Comparison of ENCODE assay signal across 13 cellular contexts in genomic region chr3:194872669-194872977, GRCh38.
DNase-seq lines count a peak whose midpoint lies in the region; ATAC-seq and TF ChIP-seq lines count a peak whose summit lies in the region.
"Had no signal": no experiment of that assay in that cellular context is flagged by ENCODE, and none has a peak within 500 bp of the region (broad histone marks: within the 10 kb centered on the region; RNA-seq: fewer than 3 reads in every experiment).

No MANE protein-coding gene starts in this region.

- H3K9me3 ChIP-seq in hepatocyte (ENCODE audit: low read depth) (no peaks in the 10 kb centered on the region), aorta (ENCODE audit: control insufficient read depth, low read length) (no peaks in the 10 kb centered on the region)
- H3K9me3 ChIP-seq: ascending aorta, uterus had no signal

- H3K9me3 Mint-ChIP-seq in type B pancreatic cell: no peaks in the 10 kb centered on the region
- H3K9me3 Mint-ChIP-seq: activated CD4-positive, alpha-beta T cell treated with anti-CD3 and anti-CD28 coated beads, Interleukin-2, amount 10 ng/mL, durations not matched to agents 7 days and 5 days; neural crest cell had no signal

- H3K27ac Mint-ChIP-seq in type B pancreatic cell: peak overlapping the region; percentile 93
- H3K27ac Mint-ChIP-seq: activated CD4-positive, alpha-beta T cell treated with anti-CD3 and anti-CD28 coated beads, Interleukin-2, amount 10 ng/mL, durations not matched to agents 7 days and 5 days had no signal

- H3K27ac ChIP-seq in VCaP (peak overlapping the region; percentile 92), hepatocyte (peak overlapping the region; percentile 88), aorta (ENCODE audit: low read depth in 1 of 2, low read length in 2 of 2) (no peak overlapping the region)
- H3K27ac ChIP-seq: ascending aorta had no signal

- H3K27me3 ChIP-seq in hepatocyte (no peaks in the 10 kb centered on the region), aorta (ENCODE audit: control insufficient read depth in 1 of 2, insufficient read depth in 2 of 2, low read length in 1 of 2) (no peaks in the 10 kb centered on the region)
- H3K27me3 ChIP-seq: ascending aorta, uterus had no signal

- 12% methylated on average over 2 of the region's 2 CpGs for WGBS in hepatocyte (ENCODE audit: low lambda C conversion rate, missing lambda C conversion rate)
- 47 to 70% methylated on average over 2 of the region's 2 CpGs for WGBS in aorta, 2 donors

- H3K4me1 Mint-ChIP-seq in type B pancreatic cell (ENCODE audit: unreplicated experiment): peaks cover 26% of the 10 kb centered on the region
- H3K4me1 Mint-ChIP-seq: activated CD4-positive, alpha-beta T cell treated with anti-CD3 and anti-CD28 coated beads, Interleukin-2, amount 10 ng/mL, durations not matched to agents 7 days and 5 days had no signal

- ATAC-seq in aorta (ENCODE audit: low FRiP score) (no peak), HG02610 (IDR thresholded peaks at IDR 0.05; ENCODE audit: unreplicated experiment) (no peak)

- no peaks in the 10 kb centered on the region for H3K79me2 ChIP-seq in hepatocyte

- no peak overlapping the region for H3K4me3 Mint-ChIP-seq in type B pancreatic cell
- H3K4me3 Mint-ChIP-seq: activated CD4-positive, alpha-beta T cell treated with anti-CD3 and anti-CD28 coated beads, Interleukin-2, amount 10 ng/mL, durations not matched to agents 7 days and 5 days; neural crest cell had no signal

- no peak overlapping the region for H3K4me3 ChIP-seq in hepatocyte
- no peak overlapping the region for H3K4me3 ChIP-seq in aorta (ENCODE audit: low read length in 2 of 2)
- H3K4me3 ChIP-seq: ascending aorta, uterus had no signal

- TF ChIP-seq CTCF in VCaP (conservative IDR thresholded peaks at IDR 0.05): no peak
- no peak for TF ChIP-seq CTCF in hepatocyte (IDR thresholded peaks at IDR 0.05; ENCODE audit: poor library complexity)
- no peak for TF ChIP-seq CTCF in type B pancreatic cell (conservative IDR thresholded peaks at IDR 0.05)

- DNase-seq in NCI-H82 (lab: John Stamatoyannopoulos, UW): peak; percentile 46
- no peak for DNase-seq in NCI-H82 treated with DMSO at 0.1 percent for 48 hours (lab: John Stamatoyannopoulos, UW; ENCODE audit: unreplicated experiment)
- DNase-seq in hepatocyte (ENCODE audit: low spot score): no peak
- DNase-seq in type B pancreatic cell (ENCODE audit: extremely low spot score, unreplicated experiment): no peak
- DNase-seq in aorta: no peak
- DNase-seq in Kasumi-1 (lab: John Stamatoyannopoulos, UW): no peak
- DNase-seq: activated CD4-positive, alpha-beta T cell treated with anti-CD3 and anti-CD28 coated beads, Interleukin-2, amount 10 ng/mL, durations not matched to agents 7 days and 5 days; NCI-H1105 treated with DMSO at 0.1 percent for 48 hours; uterus had no signal

- H3K9me2 ChIP-seq in hepatocyte (replicated peaks; ENCODE audit: insufficient read depth): no peaks in the 10 kb centered on the region

- peaks cover 13% of the 10 kb centered on the region for H3K27me3 Mint-ChIP-seq in type B pancreatic cell
- H3K27me3 Mint-ChIP-seq: activated CD4-positive, alpha-beta T cell treated with anti-CD3 and anti-CD28 coated beads, Interleukin-2, amount 10 ng/mL, durations not matched to agents 7 days and 5 days had no signal

- H4K20me1 ChIP-seq in hepatocyte (ENCODE audit: insufficient read depth, poor library complexity, severe bottlenecking): no peaks in the 10 kb centered on the region

- peaks cover 3% of the 10 kb centered on the region for H3K36me3 Mint-ChIP-seq in type B pancreatic cell

- no peaks in the 10 kb centered on the region for H3K36me3 ChIP-seq in hepatocyte (replicated peaks; ENCODE audit: insufficient read depth, low read depth)
- H3K36me3 ChIP-seq in aorta (ENCODE audit: control insufficient read depth in 1 of 2, insufficient read depth in 2 of 2, low read length in 1 of 2): no peaks in the 10 kb centered on the region
- H3K36me3 ChIP-seq: ascending aorta, uterus had no signal

- intact Hi-C loops in aorta (cut with DNase I): no loop called here

- H3K4me1 ChIP-seq in hepatocyte (ENCODE audit: insufficient read depth) (peaks cover 32% of the 10 kb centered on the region), aorta (ENCODE audit: control insufficient read depth in 1 of 2, insufficient read depth in 2 of 2, low read length in 2 of 2) (no peaks in the 10 kb centered on the region)

- H3K4me2 ChIP-seq in hepatocyte: peak overlapping the region; percentile 59

- H2AFZ ChIP-seq in hepatocyte: no peak overlapping the region

Comparison
In these comparisons a context has a peak if more than half of its experiments do, and no peak if none do; other contexts are left out.
1. H3K27ac ChIP-seq: peak in VCaP (single experiment) and hepatocyte (single experiment); none in aorta (0 of 2).